In the genomic region with DNA sequence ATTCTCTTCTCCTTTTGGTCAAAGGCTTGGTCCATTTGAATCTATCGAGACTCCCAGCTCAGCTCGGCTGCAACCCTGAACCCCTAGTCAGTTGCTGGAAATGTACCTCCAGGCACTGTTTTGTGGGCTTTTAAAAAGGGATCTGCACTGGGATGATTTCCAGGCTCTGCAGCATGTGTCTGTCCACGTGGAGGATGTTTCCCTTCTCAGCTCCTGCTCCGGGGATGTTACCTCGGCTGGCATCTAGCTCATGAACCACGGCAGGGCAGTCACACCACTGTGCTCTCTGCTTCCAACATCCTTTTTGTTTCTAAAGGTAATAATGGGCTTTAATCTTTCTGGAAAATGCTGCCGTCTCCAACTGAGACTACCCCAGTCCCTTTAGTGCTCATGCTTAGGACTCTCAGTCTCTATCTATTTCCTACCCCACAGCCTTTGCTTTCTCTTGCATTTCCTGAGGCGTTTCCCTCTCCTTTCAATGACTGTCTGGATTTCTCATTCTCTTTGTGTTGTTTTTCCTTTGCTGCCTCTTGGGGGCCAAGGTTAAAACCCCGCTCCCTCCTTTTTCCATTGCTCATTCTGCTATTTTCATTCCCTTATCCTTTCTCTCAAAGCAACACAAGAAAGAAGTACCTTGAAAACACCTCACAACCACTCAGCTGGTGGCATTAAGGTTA, we compare ENCODE assay signal across 1 cellular context.
TF ChIP-seq lines count a peak whose summit lies in the region.

No MANE protein-coding gene starts in this region.

TF ChIP-seq in H1, 55 proteins besides CTCF, POLR2A, EP300 and RAD21 (continued from another document):
- TF ChIP-seq BRCA1 (IDR thresholded peaks at IDR 0.05; ENCODE audit: low read depth, low read length), result no peak
